In the genomic region with DNA sequence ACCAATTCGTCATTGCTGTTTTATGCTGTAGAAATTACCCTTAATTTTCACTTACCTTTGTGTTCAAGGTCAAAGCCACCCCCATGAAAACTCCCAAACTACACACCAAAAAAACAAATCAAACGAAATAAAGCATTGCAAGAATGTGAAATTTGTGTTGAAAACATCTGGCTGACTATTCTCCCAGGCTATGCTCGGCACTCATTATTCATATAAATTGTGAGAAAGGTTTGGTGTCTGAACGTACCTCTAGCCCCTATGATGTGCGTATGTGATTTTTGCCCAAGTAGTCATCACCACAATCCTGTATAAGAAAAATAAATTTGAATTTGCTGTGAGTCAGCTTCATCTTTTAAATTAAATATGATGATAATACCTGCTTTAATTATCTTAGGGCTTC, we compare ENCODE assay signal across 22 cellular contexts.
"Had no signal": no experiment of that assay in that cellular context is flagged by ENCODE, and none has a peak within 500 bp of the region (broad histone marks: within the 10 kb centered on the region; RNA-seq: fewer than 3 reads in every experiment).

No MANE protein-coding gene starts in this region.

- H3K27ac Mint-ChIP-seq: effector memory CD8-positive, alpha-beta T cell; immature natural killer cell; natural killer cell; progenitor cell of endocrine pancreas; stimulated activated naive B cell treated with anti-CD40 and anti-IgM and Interleukin-4, amounts not matched to agents 10 μg/mL and 1 μg/mL and 100 μg/mL, for 72 hours; stimulated activated naive CD8-positive, alpha-beta T cell treated with anti-CD3 and anti-CD28 coated beads, Interleukin-15, Interleukin-2, amounts not matched to agents 100 ng/mL and 50 ng/mL, for 24 hours had no signal

- H3K4me1 ChIP-seq: pancreas, right lobe of liver had no signal

- H3K36me3 ChIP-seq: heart right ventricle, lower lobe of right lung, neutrophil, pancreas, right lobe of liver, thoracic aorta, transverse colon had no signal

- H3K9me3 ChIP-seq: heart right ventricle, lower lobe of right lung, neutrophil, pancreas, right lobe of liver, thoracic aorta, transverse colon had no signal

- H3K27me3 ChIP-seq: heart right ventricle, neutrophil, pancreas, right lobe of liver, transverse colon had no signal

- H3K4me3 ChIP-seq: heart right ventricle, lower lobe of right lung, pancreas, right lobe of liver, thoracic aorta, transverse colon had no signal

- H3K4me3 Mint-ChIP-seq: effector memory CD8-positive, alpha-beta T cell; immature natural killer cell; natural killer cell; neural crest cell; stimulated activated naive B cell treated with anti-CD40 and anti-IgM and Interleukin-4, amounts not matched to agents 10 μg/mL and 1 μg/mL and 100 μg/mL, for 72 hours; stimulated activated naive CD8-positive, alpha-beta T cell treated with anti-CD3 and anti-CD28 coated beads, Interleukin-15, Interleukin-2, amounts not matched to agents 100 ng/mL and 50 ng/mL, for 24 hours had no signal

- H3K27ac ChIP-seq: heart right ventricle, lower lobe of right lung, neutrophil, pancreas, right lobe of liver, thoracic aorta had no signal

- ATAC-seq: effector memory CD8-positive, alpha-beta T cell; heart right ventricle; left ventricle myocardium superior; lower lobe of right lung; natural killer cell; pancreas; right lobe of liver; stimulated activated naive B cell treated with anti-CD40 and anti-IgM and Interleukin-4, amounts not matched to agents 10 μg/mL and 1 μg/mL and 100 μg/mL, for 72 hours had no signal

- H3K36me3 Mint-ChIP-seq: immature natural killer cell; natural killer cell; stimulated activated naive B cell treated with anti-CD40 and anti-IgM and Interleukin-4, amounts not matched to agents 10 μg/mL and 1 μg/mL and 100 μg/mL, for 72 hours had no signal

- H3K27me3 Mint-ChIP-seq: effector memory CD8-positive, alpha-beta T cell; progenitor cell of endocrine pancreas; stimulated activated naive B cell treated with anti-CD40 and anti-IgM and Interleukin-4, amounts not matched to agents 10 μg/mL and 1 μg/mL and 100 μg/mL, for 72 hours had no signal

- H3K4me1 Mint-ChIP-seq: neural crest cell; stimulated activated naive B cell treated with anti-CD40 and anti-IgM and Interleukin-4, amounts not matched to agents 10 μg/mL and 1 μg/mL and 100 μg/mL, for 72 hours had no signal

- DNase-seq: cortex of kidney; effector memory CD8-positive, alpha-beta T cell; foreskin melanocyte; glutamatergic neuron; heart right ventricle; hippocampal formation; immature natural killer cell; left ventricle myocardium superior; lower lobe of right lung; natural killer cell; pancreas; right lobe of liver; small intestine; stimulated activated CD4-positive, alpha-beta T cell treated with anti-CD3 and anti-CD28 coated beads, Interleukin-15, amount 100 ng/mL, for 24 hours; stimulated activated CD4-positive, alpha-beta T cell treated with anti-CD3 and anti-CD28 coated beads, Interleukin-2, amount 100 ng/mL, for 48 hours; stimulated activated naive B cell treated with anti-CD40 and anti-IgM and Interleukin-4, amounts not matched to agents 10 μg/mL and 1 μg/mL and 100 μg/mL, for 72 hours; transverse colon had no signal

- H3K9me3 Mint-ChIP-seq: effector memory CD8-positive, alpha-beta T cell; natural killer cell; stimulated activated naive B cell treated with anti-CD40 and anti-IgM and Interleukin-4, amounts not matched to agents 10 μg/mL and 1 μg/mL and 100 μg/mL, for 72 hours; stimulated activated naive CD8-positive, alpha-beta T cell treated with anti-CD3 and anti-CD28 coated beads, Interleukin-15, Interleukin-2, amounts not matched to agents 100 ng/mL and 50 ng/mL, for 24 hours had no signal
